Comparison of ENCODE assay signal across 11 cellular contexts in the genomic region with DNA sequence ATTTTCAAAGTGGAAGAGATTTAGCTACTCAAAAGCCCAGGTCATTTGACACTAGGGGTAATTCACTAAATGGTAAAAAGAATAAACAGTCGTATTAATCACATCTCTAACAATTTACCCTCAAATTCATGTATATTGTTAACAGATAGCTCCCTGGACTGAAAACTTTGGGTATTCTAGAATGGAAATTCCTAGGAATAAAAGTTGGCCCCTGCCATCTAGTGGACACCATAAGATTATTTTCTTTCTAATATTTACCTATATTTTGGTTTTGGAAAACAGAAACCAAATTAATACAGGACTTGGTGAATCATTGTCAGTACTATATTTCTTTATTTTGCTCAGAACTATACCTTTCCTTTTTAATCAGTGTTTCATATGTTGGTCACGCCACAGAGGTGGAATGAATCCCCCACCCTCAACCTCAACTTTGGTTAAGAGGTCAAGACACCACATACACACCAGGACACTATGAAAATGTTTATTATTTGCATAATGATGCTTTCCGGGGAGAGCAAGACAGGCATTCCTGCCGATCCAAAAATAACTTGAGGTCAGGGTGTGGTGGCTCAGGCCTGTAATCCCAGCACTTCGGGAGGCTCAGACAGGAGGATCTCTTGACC.
DNase-seq lines count a peak whose midpoint lies in the region; ATAC-seq and TF ChIP-seq lines count a peak whose summit lies in the region.
"Had no signal": no experiment of that assay in that cellular context is flagged by ENCODE, and none has a peak within 500 bp of the region (broad histone marks: within the 10 kb centered on the region; RNA-seq: fewer than 3 reads in every experiment).

No MANE protein-coding gene starts in this region.

- H3K27ac Mint-ChIP-seq in stimulated activated naive B cell treated with anti-CD40 and anti-IgM and Interleukin-4, amounts not matched to agents 10 μg/mL and 1 μg/mL and 100 μg/mL, for 72 hours = no peak overlapping the region

- peak overlapping the region; percentile 63 for H3K4me2 ChIP-seq in PC-3 (ENCODE audit: low read length)

- H3K9me3 ChIP-seq in PC-3 (ENCODE audit: low read length) = no peaks in the 10 kb centered on the region
- H3K9me3 ChIP-seq in tibial artery = no peaks in the 10 kb centered on the region
- H3K9me3 ChIP-seq: Caco-2 had no signal

- DNase-seq in SIG-M5 treated with dmso at 0.1 percent for 504 hours (lab: John Stamatoyannopoulos, UW; ENCODE audit: unreplicated experiment) = peak; percentile 4
- no peak for DNase-seq in SIG-M5 (lab: John Stamatoyannopoulos, UW)
- DNase-seq in PC-3 = peak; percentile 36
- peak; percentile 0 to 9 for DNase-seq in foreskin keratinocyte
- DNase-seq in tibial artery = no peak
- no peak for DNase-seq in lower leg skin (ENCODE audit: low spot score in 2 of 2)
- DNase-seq in stimulated activated naive B cell treated with anti-CD40 and anti-IgM and Interleukin-4, amounts not matched to agents 10 μg/mL and 1 μg/mL and 100 μg/mL, for 72 hours = no peak
- DNase-seq: activated T-cell treated with anti-CD3 and anti-CD28 coated beads, Interleukin-2, amount 50 U/mL, for 4 hours; substantia nigra had no signal

- H3F3A ChIP-seq in PC-3 (ENCODE audit: low read length, unreplicated experiment) = no peaks in the 10 kb centered on the region

- BruUV-seq in PC-3 (replicated peaks; lab: Mats Ljungman, UMichigan) = no TSS peak

- H4K20me1 ChIP-seq in PC-3 (ENCODE audit: low read length) = no peaks in the 10 kb centered on the region

- no peaks in the 10 kb centered on the region for H3K27me3 Mint-ChIP-seq in stimulated activated naive B cell treated with anti-CD40 and anti-IgM and Interleukin-4, amounts not matched to agents 10 μg/mL and 1 μg/mL and 100 μg/mL, for 72 hours

- POLR2A ChIA-PET in PC-3 (lab: Charles Lee; ENCODE audit: unreplicated experiment) = no interaction called here

- no peaks in the 10 kb centered on the region for H3K9me2 ChIP-seq in PC-3 (replicated peaks; ENCODE audit: low read length)

- CTCF ChIA-PET in PC-3 (lab: Charles Lee) = interaction anchor here (0.5 to 1.8 kb wide), 2 partner anchors 178 to 599 kb away, joined by 3 to 9 read pairs; no protein-coding TSS in a partner anchor

- TF ChIP-seq POLR2A in lower leg skin (IDR thresholded peaks at IDR 0.05) = no peak

- intact Hi-C loops in PC-3 (cut with micrococcal nuclease) (loop anchor here (1.0 to 5.0 kb wide), 3 partner anchors 146 to 570 kb away; no protein-coding TSS in a partner anchor), tibial artery (cut with DNase I; ENCODE audit: low total_unique reads) (loop anchor here (5.0 kb wide), 1 partner anchor 170 kb away; no protein-coding TSS in a partner anchor), lower leg skin (cut with DNase I; ENCODE audit: low total_unique reads) (no loop called here)

- no peak overlapping the region for H3K27ac ChIP-seq in PC-3 (ENCODE audit: low read length)
- no peak overlapping the region for H3K27ac ChIP-seq in foreskin keratinocyte
- peak overlapping the region; percentile 21 to 41 for H3K27ac ChIP-seq in tibial artery

- no peak overlapping the region for H3K4me3 Mint-ChIP-seq in stimulated activated naive B cell treated with anti-CD40 and anti-IgM and Interleukin-4, amounts not matched to agents 10 μg/mL and 1 μg/mL and 100 μg/mL, for 72 hours
- H3K4me3 Mint-ChIP-seq: activated T-cell treated with anti-CD3 and anti-CD28 coated beads, Interleukin-2, amount 50 U/mL, for 4 hours had no signal

- peak overlapping the region; percentile 63 for H2AFZ ChIP-seq in PC-3 (ENCODE audit: low read length)

- H3K36me3 Mint-ChIP-seq in stimulated activated naive B cell treated with anti-CD40 and anti-IgM and Interleukin-4, amounts not matched to agents 10 μg/mL and 1 μg/mL and 100 μg/mL, for 72 hours = no peaks in the 10 kb centered on the region

- peak; percentile 81 for ATAC-seq in PC-3
- peak; percentile 46 for ATAC-seq in foreskin keratinocyte
- ATAC-seq in HG02885 (IDR thresholded peaks at IDR 0.05; ENCODE audit: poor library complexity, unreplicated experiment) = no peak
- no peak for ATAC-seq in stimulated activated naive B cell treated with anti-CD40 and anti-IgM and Interleukin-4, amounts not matched to agents 10 μg/mL and 1 μg/mL and 100 μg/mL, for 72 hours (replicated peaks)
- ATAC-seq: activated T-cell treated with anti-CD3 and anti-CD28 coated beads, Interleukin-2, amount 50 U/mL, for 4 hours had no signal

- TF ChIP-seq CTCF in PC-3 (conservative IDR thresholded peaks at IDR 0.05; ENCODE audit: low read depth, low read length) (peak; percentile 59), foreskin keratinocyte (conservative IDR thresholded peaks at IDR 0.05) (peak; percentile 50), tibial artery (IDR thresholded peaks at IDR 0.05) (peak; percentile 31 to 47), lower leg skin (IDR thresholded peaks at IDR 0.05) (no peak)

- WGBS in lower leg skin, 2 donors = 44 to 46% methylated on average over 5 of the region's 5 CpGs

- no peaks in the 10 kb centered on the region for H3K79me2 ChIP-seq in PC-3 (ENCODE audit: low read length)

- no peaks in the 10 kb centered on the region for H3K9me3 Mint-ChIP-seq in stimulated activated naive B cell treated with anti-CD40 and anti-IgM and Interleukin-4, amounts not matched to agents 10 μg/mL and 1 μg/mL and 100 μg/mL, for 72 hours
- H3K9me3 Mint-ChIP-seq: activated T-cell treated with anti-CD3 and anti-CD28 coated beads, Interleukin-2, amount 50 U/mL, for 4 hours had no signal

- no peak overlapping the region for H3K9ac ChIP-seq in PC-3 (ENCODE audit: low read length)

- 0 out of 2 replicates have a peak, but pooled peaks cover 4% of the 10 kb centered on the region for H3K4me1 ChIP-seq in PC-3 (ENCODE audit: insufficient read depth, low read length)
- H3K4me1 ChIP-seq in foreskin keratinocyte = no peaks in the 10 kb centered on the region
- H3K4me1 ChIP-seq in tibial artery = peaks cover 0 to 10% (median 0%) of the 10 kb centered on the region in 4 donors
- H3K4me1 ChIP-seq: Caco-2 had no signal

- no peaks in the 10 kb centered on the region for H3K4me1 Mint-ChIP-seq in stimulated activated naive B cell treated with anti-CD40 and anti-IgM and Interleukin-4, amounts not matched to agents 10 μg/mL and 1 μg/mL and 100 μg/mL, for 72 hours

- H3K27me3 ChIP-seq in PC-3 (ENCODE audit: low read length) = no peaks in the 10 kb centered on the region
- H3K27me3 ChIP-seq in foreskin keratinocyte = no peaks in the 10 kb centered on the region
- H3K27me3 ChIP-seq in tibial artery = no peaks in the 10 kb centered on the region

- H3K36me3 ChIP-seq in PC-3 (ENCODE audit: low read depth, low read length) (no peaks in the 10 kb centered on the region), tibial artery (no peaks in the 10 kb centered on the region)

- H3K4me3 ChIP-seq in PC-3 (ENCODE audit: low read length) (peak overlapping the region; percentile 40; the same call in 1 of the 2 replicates), tibial artery (no peak overlapping the region), lower leg skin (ENCODE audit: low read depth, poor library complexity, severe bottlenecking) (no peak overlapping the region)

Comparison
In these comparisons a context has a peak if more than half of its experiments do, and no peak if none do; other contexts are left out.
1. DNase-seq: peak in SIG-M5 treated with dmso at 0.1 percent for 504 hours (single experiment), PC-3 (single experiment) and foreskin keratinocyte (2 of 2); none in SIG-M5 (single experiment), tibial artery (0 of 2), lower leg skin (0 of 2) and stimulated activated naive B cell treated with anti-CD40 and anti-IgM and Interleukin-4, amounts not matched to agents 10 μg/mL and 1 μg/mL and 100 μg/mL, for 72 hours (single experiment).
2. ATAC-seq: peak in PC-3 (single experiment) and foreskin keratinocyte (single experiment); none in HG02885 (single experiment) and stimulated activated naive B cell treated with anti-CD40 and anti-IgM and Interleukin-4, amounts not matched to agents 10 μg/mL and 1 μg/mL and 100 μg/mL, for 72 hours (0 of 2).
3. H3K27ac ChIP-seq: peak in tibial artery (2 of 2); none in PC-3 (single experiment) and foreskin keratinocyte (single experiment).
4. CTCF ChIP-seq: peak in PC-3 (single experiment), foreskin keratinocyte (single experiment) and tibial artery (2 of 2); none in lower leg skin (0 of 3).